Comparison of ENCODE assay signal across 25 cellular contexts in the genomic region with DNA sequence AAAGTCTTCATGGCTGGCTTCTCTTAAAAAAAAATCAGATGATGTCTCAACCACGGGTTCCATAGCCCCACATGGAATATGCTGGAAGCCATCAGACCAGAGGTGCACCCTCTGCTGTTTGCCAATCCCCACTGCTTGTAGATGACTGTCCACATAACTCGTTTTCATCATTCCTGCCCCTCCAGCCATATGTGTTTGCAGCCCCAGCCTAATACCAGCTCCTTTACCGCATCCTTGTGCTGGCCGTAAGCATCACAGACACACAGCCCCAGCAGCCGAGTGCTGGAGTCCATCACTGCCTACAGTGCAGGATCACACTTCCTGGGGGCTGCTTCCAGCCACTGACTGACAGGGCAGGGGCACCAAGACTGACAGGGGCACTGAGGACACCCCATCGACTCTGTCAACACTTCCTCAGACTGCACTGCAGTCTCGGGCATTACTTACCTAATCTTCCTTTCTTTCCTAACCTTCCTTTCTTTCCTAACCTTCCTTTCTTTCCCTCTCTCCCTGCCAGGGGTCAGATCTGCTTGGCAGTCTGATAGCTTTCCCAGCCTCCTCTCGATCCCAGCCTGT. TPM values are rescaled to one million over a fixed set of nuclear protein-coding genes. Genes with fewer than 3 reads are reported as not detected.
DNase-seq lines count a peak whose midpoint lies in the region; ATAC-seq, FAIRE-seq and TF ChIP-seq lines count a peak whose summit lies in the region.
"Had no signal": no experiment of that assay in that cellular context is flagged by ENCODE, and none has a peak within 500 bp of the region (broad histone marks: within the 10 kb centered on the region; RNA-seq: fewer than 3 reads in every experiment).

No MANE protein-coding gene starts in this region.

- ATAC-seq in HepG2: no peak
- ATAC-seq in aorta (ENCODE audit: low FRiP score): peak; percentile 27
- ATAC-seq in upper lobe of left lung (ENCODE audit: low FRiP score in 2 of 2): no peak
- ATAC-seq: activated CD8-positive, alpha-beta T cell treated with anti-CD3 and anti-CD28 coated beads, Interleukin-2, amount 10 ng/mL, durations not matched to agents 7 days and 5 days; activated naive CD4-positive, alpha-beta T cell treated with anti-CD3 and anti-CD28 coated beads, Interleukin-2, amount 50 U/mL, for 72 hours; activated T-cell treated with anti-CD3 and anti-CD28 coated beads, Interleukin-2, amount 50 U/mL, for 4 hours; stimulated activated memory B cell treated with anti-CD40 and anti-IgM and Interleukin-4, amounts not matched to agents 10 μg/mL and 1 μg/mL and 100 μg/mL, for 72 hours had no signal

- TF ChIP-seq RAD21 in liver (IDR thresholded peaks at IDR 0.05) (no peak), HepG2 (CRISPR knock-in tag; IDR thresholded peaks at IDR 0.05) (no peak)

- H3K27me3 ChIP-seq in liver (ENCODE audit: control insufficient read depth in 4 of 4, insufficient read depth in 4 of 4, low read length in 3 of 4) (peaks cover 0 to 3% (median 0%) of the 10 kb centered on the region in 4 donors), HepG2 (ENCODE audit: control insufficient read depth in 1 of 2, insufficient read depth in 2 of 2, low read length in 2 of 2) (peaks cover 0 to 16% of the 10 kb centered on the region in 2 experiments; a peak in 3 of 5 replicates), aorta (ENCODE audit: control insufficient read depth in 1 of 2, insufficient read depth in 2 of 2, low read length in 1 of 2) (no peaks in the 10 kb centered on the region), upper lobe of left lung (no peaks in the 10 kb centered on the region)

- H3K9ac ChIP-seq in liver (ENCODE audit: low read depth in 1 of 2, low read length in 2 of 2): no peak overlapping the region
- no peak overlapping the region for H3K9ac ChIP-seq in HepG2 (ENCODE audit: insufficient read depth, low read depth, low read length)

- H3K9me3 ChIP-seq in liver (ENCODE audit: control insufficient read depth in 4 of 4, low read length in 3 of 4) (no peaks in the 10 kb centered on the region), HepG2 (ENCODE audit: low read length) (no peaks in the 10 kb centered on the region), aorta (ENCODE audit: control insufficient read depth, low read length) (no peaks in the 10 kb centered on the region), upper lobe of left lung (no peaks in the 10 kb centered on the region)
- H3K9me3 ChIP-seq: prostate gland had no signal

- FAIRE-seq in HepG2 (lab: Jason Lieb, UNC): no peak

- no peak for DNase-seq in HepG2 (ENCODE audit: low spot score)
- DNase-seq in fibroblast of mammary gland (ENCODE audit: low read depth): peak; percentile 43
- DNase-seq in posterior vena cava (ENCODE audit: low spot score): peak; percentile 66
- no peak for DNase-seq in aorta
- DNase-seq in GF-D8 (lab: John Stamatoyannopoulos, UW): no peak
- DNase-seq in upper lobe of left lung: no peak
- no peak for DNase-seq in HT-29 (ENCODE audit: low spot score)
- DNase-seq: activated CD4-positive, CD25-positive, alpha-beta regulatory T cell; activated CD8-positive, alpha-beta T cell treated with anti-CD3 and anti-CD28 coated beads, Interleukin-2, amount 10 ng/mL, durations not matched to agents 7 days and 5 days; activated T-cell treated with anti-CD3 and anti-CD28 coated beads, Interleukin-2, amount 50 U/mL, for 4 hours; CD8-positive, alpha-beta memory T cell; H9; naive B cell; NCI-H187 treated with DMSO at 0.1 percent for 48 hours; NCI-H446; SIG-M5 had no signal

- no peak for TF ChIP-seq EP300 in HepG2 (IDR thresholded peaks at IDR 0.05; ENCODE audit: low read depth in 2 of 2, low read length in 2 of 2)
- TF ChIP-seq EP300 in HepG2 (CRISPR knock-in tag; IDR thresholded peaks at IDR 0.05; ENCODE audit: borderline replicate concordance): no peak
- no peak for TF ChIP-seq EP300 in upper lobe of left lung (IDR thresholded peaks at IDR 0.05)

- POLR2A ChIA-PET in HepG2 (lab: Yijun Ruan, JAX): no interaction called here

- TF ChIP-seq POLR2A in HepG2 (IDR thresholded peaks at IDR 0.05; ENCODE audit: insufficient read depth in 1 of 2, low read depth in 2 of 2, low read length in 2 of 2) (no peak), upper lobe of left lung (IDR thresholded peaks at IDR 0.05) (no peak)

- WGBS in liver: 23% methylated on average over 8 of the region's 8 CpGs
- WGBS in HepG2 (ENCODE audit: low lambda C conversion rate): under 1% methylated on average over 5 of the region's 8 CpGs
- WGBS in aorta, 2 donors: 15 to 23% methylated on average over 8 of the region's 8 CpGs
- WGBS in upper lobe of left lung, 2 donors: 21 to 31% methylated on average over 5 to 8 of the region's 8 CpGs

- in situ Hi-C loops in HepG2 (cut with HindIII; ENCODE audit: extremely low pct_ligation_motif_present, low pct_unique_long_range_greater_than_20kb): no loop called here

- H3K79me2 ChIP-seq in HepG2 (ENCODE audit: insufficient read depth, low read length): no peaks in the 10 kb centered on the region

- no peak overlapping the region for H3K4me2 ChIP-seq in HepG2 (ENCODE audit: low read depth, low read length)

- no peak overlapping the region for H2AFZ ChIP-seq in HepG2 (ENCODE audit: low read length)

- H3K27ac ChIP-seq in liver (ENCODE audit: low read depth in 1 of 2, low read length in 2 of 2) (peak overlapping the region; percentile 17 to 59), HepG2 (ENCODE audit: extremely low read length, insufficient read depth, low read length) (no peak overlapping the region), aorta (ENCODE audit: low read depth in 1 of 2, low read length in 2 of 2) (no peak overlapping the region), upper lobe of left lung (no peak overlapping the region)
- H3K27ac ChIP-seq: epithelial cell of prostate, prostate gland had no signal

- H3K4me1 ChIP-seq in liver (ENCODE audit: control insufficient read depth in 4 of 4, insufficient read depth in 4 of 4, low read length in 3 of 4) (no peaks in the 10 kb centered on the region), HepG2 (ENCODE audit: insufficient read depth, low read length) (no peaks in the 10 kb centered on the region), aorta (ENCODE audit: control insufficient read depth in 1 of 2, insufficient read depth in 2 of 2, low read length in 2 of 2) (no peaks in the 10 kb centered on the region), upper lobe of left lung (no peaks in the 10 kb centered on the region)
- H3K4me1 ChIP-seq: prostate gland had no signal

- H3K4me3 ChIP-seq in liver (ENCODE audit: low read depth in 1 of 3, low read length in 3 of 3) (no peak overlapping the region), HepG2 (replicated peaks in 1 of 3; ENCODE audit: insufficient read depth in 1 of 3, low read depth in 2 of 3, low read length in 3 of 3) (no peak overlapping the region), fibroblast of mammary gland (ENCODE audit: control insufficient read depth, low read depth, low read length) (no peak overlapping the region), aorta (ENCODE audit: low read length in 2 of 2) (no peak overlapping the region), upper lobe of left lung (no peak overlapping the region)
- H3K4me3 ChIP-seq: lung, prostate gland had no signal

- intact Hi-C loops in HepG2 (cut with micrococcal nuclease; ENCODE audit: unreplicated experiment): no loop called here
- intact Hi-C loops in posterior vena cava (cut with DNase I): no loop called here
- intact Hi-C loops in aorta (cut with DNase I): no loop called here

- TF ChIP-seq CTCF in liver (IDR thresholded peaks at IDR 0.05; ENCODE audit: low read depth, low read length, missing input control) (no peak), HepG2 (CRISPR knock-in tag; IDR thresholded peaks at IDR 0.05) (no peak), fibroblast of mammary gland (conservative IDR thresholded peaks at IDR 0.05; ENCODE audit: control insufficient read depth, insufficient read depth, low read depth, low read length) (no peak), upper lobe of left lung (IDR thresholded peaks at IDR 0.05) (no peak)

- CTCF ChIA-PET in HepG2 (lab: Yijun Ruan, JAX; ENCODE audit: low intra/inter-chr PET ratio, low total read pairs): no interaction called here

- no peaks in the 10 kb centered on the region for H3K36me3 ChIP-seq in liver (ENCODE audit: control insufficient read depth in 4 of 4, insufficient read depth in 3 of 4, low read depth in 1 of 4, low read length in 3 of 4)
- no peaks in the 10 kb centered on the region for H3K36me3 ChIP-seq in HepG2 (replicated peaks in 1 of 2; ENCODE audit: control insufficient read depth in 1 of 2, insufficient read depth in 2 of 2, low read length in 2 of 2)
- no peaks in the 10 kb centered on the region for H3K36me3 ChIP-seq in aorta (ENCODE audit: control insufficient read depth in 1 of 2, insufficient read depth in 2 of 2, low read length in 1 of 2)
- no peaks in the 10 kb centered on the region for H3K36me3 ChIP-seq in upper lobe of left lung
- H3K36me3 ChIP-seq: prostate gland had no signal

- no TSS peak for BruUV-seq in HepG2 (replicated peaks; lab: Mats Ljungman, UMichigan)

- H4K20me1 ChIP-seq in HepG2 (ENCODE audit: insufficient read depth, low read length): no peaks in the 10 kb centered on the region

RNA-seq across cellular contexts. Expression of a gene that starts 5.0 kb away (rescaled TPM):
- total RNA-seq in liver: not detected
- not detected for polyA plus RNA-seq in liver
- total RNA-seq in HepG2 (2016; rRNA removed; fragmentation: Illumina TruSeq; extraction: Trizol): not detected in 2 replicates
- not detected in 2 replicates for total RNA-seq in HepG2 (2016; cell fraction: cytosol; rRNA removed; fragmentation: Illumina TruSeq; extraction: Trizol; ENCODE audit: low read depth)
- not detected in 2 replicates for total RNA-seq in HepG2 (2016; cell fraction: insoluble cytoplasmic fraction; rRNA removed; fragmentation: Illumina TruSeq; extraction: Trizol)
- not detected in 2 replicates for total RNA-seq in HepG2 (2016; cell fraction: membrane; rRNA removed; fragmentation: Illumina TruSeq; extraction: Trizol)
- total RNA-seq in HepG2 (2016; cell fraction: nucleus; rRNA removed; fragmentation: Illumina TruSeq; extraction: Trizol): not detected in 2 replicates
- polyA plus RNA-seq in HepG2 (2011; rRNA removed): not detected in 2 replicates
- polyA plus RNA-seq in HepG2 (2011; cell fraction: cytosol; rRNA removed): not detected in 2 replicates
- not detected in 2 replicates for polyA plus RNA-seq in HepG2 (2011; cell fraction: nucleus; rRNA removed)
- polyA plus RNA-seq in HepG2 (2012): not detected in 2 replicates
- polyA plus RNA-seq in HepG2 (2016; cell fraction: cytosol; fragmentation: Illumina TruSeq; extraction: Trizol; ENCODE audit: low read depth): not detected in 2 replicates
- polyA plus RNA-seq in HepG2 (2016; cell fraction: insoluble cytoplasmic fraction; fragmentation: Illumina TruSeq; extraction: Trizol; ENCODE audit: low read depth): not detected in 2 replicates
- polyA plus RNA-seq in HepG2 (2016; cell fraction: membrane; fragmentation: Illumina TruSeq; extraction: Trizol; ENCODE audit: low read depth): not detected in 2 replicates
- not detected in 2 replicates for polyA plus RNA-seq in HepG2 (2016; cell fraction: nucleus; fragmentation: Illumina TruSeq; extraction: Trizol; ENCODE audit: insufficient read depth, low read depth)
- polyA minus RNA-seq in HepG2 (2011; rRNA and poly(A)+ RNA removed; ENCODE audit: low replicate concordance): 0.12 TPM in 1 of 2 replicates, not detected in the other
- polyA minus RNA-seq in HepG2 (2011; cell fraction: cytosol; rRNA and poly(A)+ RNA removed): not detected in 2 replicates
- not detected in 2 replicates for polyA minus RNA-seq in HepG2 (2011; cell fraction: nucleus; rRNA and poly(A)+ RNA removed)
- total RNA-seq in posterior vena cava: under 1 TPM; 0.33 to 0.74 TPM
- total RNA-seq in aorta: 1 to 10 TPM in 1 of 2 donors, under 1 TPM in 1; 0.23 to 1.0 TPM
- polyA plus RNA-seq in aorta: not detected
- 1 to 10 TPM in 1 of 6 donors, under 1 TPM in 3, not detected in 2; 0.10 to 6.9 (median 0.27) TPM for total RNA-seq in upper lobe of left lung
- not detected in 2 replicates for total RNA-seq in HT-29 (2014; rRNA removed; shearing (Covaris generic))
- total RNA-seq: activated CD8-positive, alpha-beta T cell treated with anti-CD3 and anti-CD28 coated beads, Interleukin-2, amount 10 ng/mL, durations not matched to agents 7 days and 5 days; activated naive CD4-positive, alpha-beta T cell treated with anti-CD3 and anti-CD28 coated beads, Interleukin-2, amount 50 U/mL, for 72 hours; activated T-cell treated with anti-CD3 and anti-CD28 coated beads, Interleukin-2, amount 50 U/mL, for 4 hours; CD8-positive, alpha-beta memory T cell; glomerular endothelial cell; H9; T-helper 2 cell treated with Interferon-gamma antibody and Interleukin-4, amounts not matched to agents 100 ng/mL and 5 ng/mL, for 36 hours had no signal
- polyA plus RNA-seq: AG04450; CD8-positive, alpha-beta memory T cell had no signal

Comparison
In these comparisons a context has a peak if more than half of its experiments do, and no peak if none do; other contexts are left out.
1. H3K27ac ChIP-seq: peak in liver (2 of 2); none in HepG2 (single experiment), aorta (0 of 2) and upper lobe of left lung (0 of 4).
2. DNase-seq: peak in fibroblast of mammary gland (single experiment) and posterior vena cava (single experiment); none in HepG2 (single experiment), aorta (0 of 2), GF-D8 (single experiment), upper lobe of left lung (0 of 2) and HT-29 (single experiment).